ENCODE assay signal across 13 cellular contexts in the genomic region with DNA sequence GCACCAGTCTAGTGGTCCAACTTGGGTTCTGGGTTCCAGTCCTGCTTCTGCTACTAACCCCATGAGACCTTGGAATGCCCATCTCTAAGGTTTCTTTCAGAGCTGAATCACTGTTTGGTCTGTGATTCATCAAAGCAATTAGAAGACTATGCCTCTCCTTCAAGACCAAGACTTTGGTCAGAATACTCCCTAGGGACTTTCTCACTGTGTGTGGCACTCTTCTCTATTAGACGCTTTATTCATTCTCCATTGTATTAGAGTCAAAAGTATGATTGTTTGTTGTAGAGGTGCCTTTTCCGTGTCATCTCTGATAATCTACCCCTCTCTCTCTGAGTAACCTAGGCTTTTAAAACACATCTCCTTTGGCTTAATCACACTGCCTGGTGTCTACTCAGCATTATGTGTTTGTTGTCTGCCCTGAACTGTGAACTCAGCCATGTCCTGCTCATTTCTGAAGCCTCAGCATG.
A peak's percentile ranks its signal among the peaks of the same experiment; 100 is the strongest.
DNase-seq lines count a peak whose midpoint lies in the region; ATAC-seq and TF ChIP-seq lines count a peak whose summit lies in the region.
"Had no signal": no experiment of that assay in that cellular context is flagged by ENCODE, and none has a peak within 500 bp of the region (broad histone marks: within the 10 kb centered on the region; RNA-seq: fewer than 3 reads in every experiment).

No MANE protein-coding gene starts in this region.

- H3K4me3 Mint-ChIP-seq in endodermal cell (no peak overlapping the region), neural progenitor cell (no peak overlapping the region)
- H3K4me3 Mint-ChIP-seq: T-helper 2 cell treated with Interferon-gamma antibody and Interleukin-4, amounts not matched to agents 5 μg/mL and 100 μg/mL, for 36 hours had no signal

- H3K9me3 Mint-ChIP-seq in endodermal cell (no peaks in the 10 kb centered on the region), neural progenitor cell (no peaks in the 10 kb centered on the region)
- H3K9me3 Mint-ChIP-seq: T-helper 2 cell treated with Interferon-gamma antibody and Interleukin-4, amounts not matched to agents 5 μg/mL and 100 μg/mL, for 36 hours had no signal

- ATAC-seq in HG03442 (IDR thresholded peaks at IDR 0.05; ENCODE audit: unreplicated experiment) = no peak
- ATAC-seq: sciatic nerve had no signal

- H3K27ac ChIP-seq in OCI-LY1 (ENCODE audit: low read depth, low read length, poor library complexity, severe bottlenecking) (peak overlapping the region; percentile 97), endodermal cell (ENCODE audit: low read depth, low read length) (peak overlapping the region; percentile 52), sigmoid colon (peak overlapping the region; percentile 70 to 97 (median 83)), neural progenitor cell (no peak overlapping the region)

- H3K4me1 Mint-ChIP-seq in endodermal cell (peaks cover 7% of the 10 kb centered on the region), neural progenitor cell (peaks cover 23% of the 10 kb centered on the region)

- no peaks in the 10 kb centered on the region for H3K9me2 ChIP-seq in OCI-LY1 (ENCODE audit: low read depth, low read length)

- H3K36me3 ChIP-seq in OCI-LY1 (ENCODE audit: insufficient read depth, low read length) = no peaks in the 10 kb centered on the region
- peaks cover 35% of the 10 kb centered on the region for H3K36me3 ChIP-seq in endodermal cell (ENCODE audit: control insufficient read depth, insufficient read depth, low read length)
- H3K36me3 ChIP-seq in sigmoid colon = peaks cover 0 to 5% (median under 1%) of the 10 kb centered on the region in 4 donors
- no peaks in the 10 kb centered on the region for H3K36me3 ChIP-seq in neural progenitor cell

- H3K27ac Mint-ChIP-seq in endodermal cell (no peak overlapping the region), neural progenitor cell (no peak overlapping the region)
- H3K27ac Mint-ChIP-seq: T-helper 2 cell treated with Interferon-gamma antibody and Interleukin-4, amounts not matched to agents 5 μg/mL and 100 μg/mL, for 36 hours had no signal

- H4K20me1 ChIP-seq in OCI-LY1 (ENCODE audit: insufficient read depth, low read length) (no peaks in the 10 kb centered on the region), neural progenitor cell (ENCODE audit: low read depth) (peaks cover 12% of the 10 kb centered on the region)

- peak overlapping the region; percentile 44; the same call in 1 of the 2 replicates for H3K9ac ChIP-seq in OCI-LY1 (ENCODE audit: low read length)
- H3K9ac ChIP-seq in endodermal cell (ENCODE audit: extremely low read depth, low read length, poor library complexity, severe bottlenecking) = no peak overlapping the region
- no peak overlapping the region for H3K9ac ChIP-seq in neural progenitor cell

- H3K36me3 Mint-ChIP-seq in endodermal cell (ENCODE audit: low read depth) = no peaks in the 10 kb centered on the region
- no peaks in the 10 kb centered on the region for H3K36me3 Mint-ChIP-seq in neural progenitor cell

- H3K4me1 ChIP-seq in OCI-LY1 (ENCODE audit: insufficient read depth, low read length, severe bottlenecking) (peaks cover 98% of the 10 kb centered on the region), endodermal cell (ENCODE audit: control insufficient read depth, insufficient read depth, low read length) (no peaks in the 10 kb centered on the region), sigmoid colon (peaks cover 0 to 98% (median 91%) of the 10 kb centered on the region in 4 donors), neural progenitor cell (peaks cover 6% of the 10 kb centered on the region)

- TF ChIP-seq POLR2A in sigmoid colon (IDR thresholded peaks at IDR 0.05) = no peak

- H3K79me2 ChIP-seq in OCI-LY1 (ENCODE audit: insufficient read depth, low read length) (no peaks in the 10 kb centered on the region), neural progenitor cell (ENCODE audit: low read depth) (peaks cover 4% of the 10 kb centered on the region)

- peaks cover 17% of the 10 kb centered on the region for H3F3A ChIP-seq in OCI-LY1 (ENCODE audit: insufficient read depth, low read length)
- no peaks in the 10 kb centered on the region for H3F3A ChIP-seq in neural progenitor cell (ENCODE audit: low read depth)

- H3K27me3 ChIP-seq in OCI-LY1 (ENCODE audit: insufficient read depth, low read length) (no peaks in the 10 kb centered on the region), endodermal cell (ENCODE audit: control insufficient read depth, insufficient read depth, low read length, poor library complexity, severe bottlenecking) (no peaks in the 10 kb centered on the region), sigmoid colon (no peaks in the 10 kb centered on the region), neural progenitor cell (no peaks in the 10 kb centered on the region)

- peak overlapping the region; percentile 44 for H3K4me2 ChIP-seq in OCI-LY1 (ENCODE audit: low read length)
- H3K4me2 ChIP-seq in neural progenitor cell = no peak overlapping the region

- H3K4me3 ChIP-seq in OCI-LY1 (ENCODE audit: low read depth, low read length, poor library complexity, severe bottlenecking) (peak overlapping the region; percentile 1), endodermal cell (ENCODE audit: low read length) (no peak overlapping the region), sigmoid colon (no peak overlapping the region), neural progenitor cell (no peak overlapping the region)

- intact Hi-C loops in sigmoid colon (cut with DNase I) (no loop called here), head of caudate nucleus (cut with DNase I) (no loop called here)

- H3K27me3 Mint-ChIP-seq in endodermal cell (ENCODE audit: insufficient read depth) (no peaks in the 10 kb centered on the region), neural progenitor cell (ENCODE audit: insufficient read depth, low read depth) (no peaks in the 10 kb centered on the region)

- no peak for TF ChIP-seq EP300 in sigmoid colon (IDR thresholded peaks at IDR 0.05)

- no peak overlapping the region for H2AFZ ChIP-seq in OCI-LY1 (ENCODE audit: low read length)
- H2AFZ ChIP-seq in neural progenitor cell (replicated peaks) = no peak overlapping the region

- TF ChIP-seq CTCF in OCI-LY1 (IDR thresholded peaks at IDR 0.05; ENCODE audit: low read length) (no peak), endodermal cell (conservative IDR thresholded peaks at IDR 0.05) (no peak), sigmoid colon (IDR thresholded peaks at IDR 0.05) (no peak), GM10266 (IDR thresholded peaks at IDR 0.05; ENCODE audit: control insufficient read depth, insufficient read depth, low read depth, missing control alignments) (no peak), neural progenitor cell (IDR thresholded peaks at IDR 0.05) (no peak)

- H3K9me3 ChIP-seq in OCI-LY1 (ENCODE audit: low read length) = no peaks in the 10 kb centered on the region
- H3K9me3 ChIP-seq in endodermal cell (ENCODE audit: control insufficient read depth, low read length) = no peaks in the 10 kb centered on the region
- H3K9me3 ChIP-seq in sigmoid colon = no peaks in the 10 kb centered on the region
- no peaks in the 10 kb centered on the region for H3K9me3 ChIP-seq in neural progenitor cell (ENCODE audit: low read depth)

- peak; percentile 91 for DNase-seq in EH (ENCODE audit: low read depth)
- DNase-seq in endodermal cell = no peak
- DNase-seq in sigmoid colon = no peak
- DNase-seq in GM10266 (ENCODE audit: extremely low spot score) = no peak
- DNase-seq in head of caudate nucleus = no peak
- DNase-seq in neural progenitor cell (ENCODE audit: low spot score) = no peak
- DNase-seq: DMS79; effector CD8-positive, alpha-beta T cell; NCI-H510A had no signal

- WGBS in endodermal cell (ENCODE audit: insufficient coverage in 1 of 2, insufficient read length in 1 of 2), 2 experiments = 60 to 96% methylated on average over 1 to 2 of the region's 2 CpGs
- 76 to 79% methylated on average over 2 of the region's 2 CpGs for WGBS in sigmoid colon, 2 donors
